In genomic region chr1:53688703-53689102, GRCh38 we compare ENCODE assay signal across 17 cellular contexts. TPM values are rescaled to one million over a fixed set of nuclear protein-coding genes. Genes with fewer than 3 reads are reported as not detected.
A peak's percentile ranks its signal among the peaks of the same experiment; 100 is the strongest.
DNase-seq lines count a peak whose midpoint lies in the region; ATAC-seq and TF ChIP-seq lines count a peak whose summit lies in the region.
"Had no signal": no experiment of that assay in that cellular context is flagged by ENCODE, and none has a peak within 500 bp of the region (broad histone marks: within the 10 kb centered on the region; RNA-seq: fewer than 3 reads in every experiment).

No MANE protein-coding gene starts in this region.

- no peak overlapping the region for H3K4me3 Mint-ChIP-seq in activated CD4-positive, alpha-beta T cell treated with anti-CD3 and anti-CD28 coated beads for 36 hours
- no peak overlapping the region for H3K4me3 Mint-ChIP-seq in activated CD4-positive, alpha-beta T cell treated with anti-CD3 and anti-CD28 coated beads, Interleukin-2, amount 10 ng/mL, durations not matched to agents 24 days and 14 days
- H3K4me3 Mint-ChIP-seq: stimulated activated memory B cell treated with anti-CD40 and anti-IgM and Interleukin-4, amounts not matched to agents 10 μg/mL and 1 μg/mL and 100 μg/mL, for 72 hours; type B pancreatic cell had no signal

- no peaks in the 10 kb centered on the region for H3K4me1 Mint-ChIP-seq in activated CD4-positive, alpha-beta T cell treated with anti-CD3 and anti-CD28 coated beads for 36 hours
- H3K4me1 Mint-ChIP-seq in activated CD4-positive, alpha-beta T cell treated with anti-CD3 and anti-CD28 coated beads, Interleukin-2, amount 10 ng/mL, durations not matched to agents 24 days and 14 days = no peaks in the 10 kb centered on the region
- H3K4me1 Mint-ChIP-seq: stimulated activated memory B cell treated with anti-CD40 and anti-IgM and Interleukin-4, amounts not matched to agents 10 μg/mL and 1 μg/mL and 100 μg/mL, for 72 hours had no signal

- no peaks in the 10 kb centered on the region for H3K4me1 ChIP-seq in RWPE2 (ENCODE audit: insufficient read depth, poor library complexity, severe bottlenecking)
- H3K4me1 ChIP-seq: parathyroid adenoma had no signal

- peak; percentile 25 for TF ChIP-seq CTCF in RWPE2 (IDR thresholded peaks at IDR 0.05; ENCODE audit: poor library complexity, severe bottlenecking)

- no peak overlapping the region for H3K4me3 ChIP-seq in RWPE2 (ENCODE audit: severe bottlenecking)

- no peaks in the 10 kb centered on the region for H3K36me3 ChIP-seq in RWPE2 (ENCODE audit: low read depth)

- H3K9me3 Mint-ChIP-seq in activated CD4-positive, alpha-beta T cell treated with anti-CD3 and anti-CD28 coated beads for 36 hours (ENCODE audit: low read depth) = no peaks in the 10 kb centered on the region
- H3K9me3 Mint-ChIP-seq in activated CD4-positive, alpha-beta T cell treated with anti-CD3 and anti-CD28 coated beads, Interleukin-2, amount 10 ng/mL, durations not matched to agents 24 days and 14 days = no peaks in the 10 kb centered on the region
- H3K9me3 Mint-ChIP-seq: stimulated activated memory B cell treated with anti-CD40 and anti-IgM and Interleukin-4, amounts not matched to agents 10 μg/mL and 1 μg/mL and 100 μg/mL, for 72 hours; type B pancreatic cell had no signal

- H3K9me3 ChIP-seq in RWPE2 (ENCODE audit: severe bottlenecking) = no peaks in the 10 kb centered on the region

- intact Hi-C loops in activated CD4-positive, alpha-beta T cell treated with anti-CD3 and anti-CD28 coated beads for 36 hours (cut with DNase I, micrococcal nuclease) = no loop called here
- intact Hi-C loops in activated CD4-positive, alpha-beta T cell treated with anti-CD3 and anti-CD28 coated beads, Interleukin-2, amount 10 ng/mL, durations not matched to agents 24 days and 14 days (cut with micrococcal nuclease) = no loop called here

- CTCF ChIA-PET in activated CD4-positive, alpha-beta T cell treated with anti-CD3 and anti-CD28 coated beads for 36 hours (lab: Charles Lee) = interaction anchor here (0.7 kb wide), 1 partner anchor 240 kb away, joined by 3 read pairs; no protein-coding TSS in a partner anchor

- H3K27me3 ChIP-seq in RWPE2 (ENCODE audit: insufficient read depth, poor library complexity, severe bottlenecking) = peaks cover 3% of the 10 kb centered on the region

- POLR2A ChIA-PET in activated CD4-positive, alpha-beta T cell treated with anti-CD3 and anti-CD28 coated beads for 36 hours (lab: Charles Lee) = no interaction called here

- no peak for ATAC-seq in activated CD4-positive, alpha-beta T cell treated with anti-CD3 and anti-CD28 coated beads for 36 hours
- ATAC-seq in RWPE2 (ENCODE audit: low read depth) (no peak), GM21515 (IDR thresholded peaks at IDR 0.05; ENCODE audit: unreplicated experiment) (no peak), GM18520 (IDR thresholded peaks at IDR 0.05; ENCODE audit: unreplicated experiment) (no peak)
- ATAC-seq: Right ventricle myocardium inferior; stimulated activated memory B cell treated with anti-CD40 and anti-IgM and Interleukin-4, amounts not matched to agents 10 μg/mL and 1 μg/mL and 100 μg/mL, for 72 hours had no signal

- peak; percentile 31 for DNase-seq in activated CD4-positive, alpha-beta T cell treated with anti-CD3 and anti-CD28 coated beads for 36 hours
- no peak for DNase-seq in activated CD4-positive, alpha-beta T cell treated with anti-CD3 and anti-CD28 coated beads, Interleukin-2, amount 10 ng/mL, durations not matched to agents 24 days and 14 days
- peak; percentile 40 for DNase-seq in HuH-7.5 (ENCODE audit: low spot score)
- DNase-seq in RWPE2 (ENCODE audit: low spot score) = no peak
- peak; percentile 47 for DNase-seq in left kidney (ENCODE audit: low read depth, low spot score)
- DNase-seq in NCI-H1436 treated with DMSO at 0.1 percent for 48 hours (lab: John Stamatoyannopoulos, UW) = no peak
- DNase-seq: cerebellar nuclear complex, COR-L47, foreskin melanocyte, NCI-H2081, small intestine had no signal

- no peak overlapping the region for H3K27ac ChIP-seq in RWPE2 (ENCODE audit: poor library complexity, severe bottlenecking)
- H3K27ac ChIP-seq: parathyroid adenoma had no signal

- peaks cover 11% of the 10 kb centered on the region for H3K27me3 Mint-ChIP-seq in activated CD4-positive, alpha-beta T cell treated with anti-CD3 and anti-CD28 coated beads for 36 hours
- H3K27me3 Mint-ChIP-seq in activated CD4-positive, alpha-beta T cell treated with anti-CD3 and anti-CD28 coated beads, Interleukin-2, amount 10 ng/mL, durations not matched to agents 24 days and 14 days = peaks cover 14% of the 10 kb centered on the region

- no peaks in the 10 kb centered on the region for H3K36me3 Mint-ChIP-seq in activated CD4-positive, alpha-beta T cell treated with anti-CD3 and anti-CD28 coated beads for 36 hours (ENCODE audit: low read depth)
- no peaks in the 10 kb centered on the region for H3K36me3 Mint-ChIP-seq in activated CD4-positive, alpha-beta T cell treated with anti-CD3 and anti-CD28 coated beads, Interleukin-2, amount 10 ng/mL, durations not matched to agents 24 days and 14 days (ENCODE audit: low read depth)
- H3K36me3 Mint-ChIP-seq: stimulated activated memory B cell treated with anti-CD40 and anti-IgM and Interleukin-4, amounts not matched to agents 10 μg/mL and 1 μg/mL and 100 μg/mL, for 72 hours; type B pancreatic cell had no signal

- no peak overlapping the region for H3K27ac Mint-ChIP-seq in activated CD4-positive, alpha-beta T cell treated with anti-CD3 and anti-CD28 coated beads for 36 hours
- no peak overlapping the region for H3K27ac Mint-ChIP-seq in activated CD4-positive, alpha-beta T cell treated with anti-CD3 and anti-CD28 coated beads, Interleukin-2, amount 10 ng/mL, durations not matched to agents 24 days and 14 days
- H3K27ac Mint-ChIP-seq: stimulated activated memory B cell treated with anti-CD40 and anti-IgM and Interleukin-4, amounts not matched to agents 10 μg/mL and 1 μg/mL and 100 μg/mL, for 72 hours; type B pancreatic cell had no signal

RNA-seq across cellular contexts. Expression of gene GLIS1, which starts 50.3 kb away (rescaled TPM):
- total RNA-seq in activated CD4-positive, alpha-beta T cell treated with anti-CD3 and anti-CD28 coated beads for 36 hours = not detected
- not detected in 2 replicates for total RNA-seq in activated CD4-positive, alpha-beta T cell treated with anti-CD3 and anti-CD28 coated beads, Interleukin-2, amount 10 ng/mL, durations not matched to agents 24 days and 14 days
- total RNA-seq: Right ventricle myocardium inferior had no signal

Comparison
In these comparisons a context has a peak if more than half of its experiments do, and no peak if none do; other contexts are left out.
1. DNase-seq: peak in activated CD4-positive, alpha-beta T cell treated with anti-CD3 and anti-CD28 coated beads for 36 hours (single experiment), HuH-7.5 (single experiment) and left kidney (single experiment); none in activated CD4-positive, alpha-beta T cell treated with anti-CD3 and anti-CD28 coated beads, Interleukin-2, amount 10 ng/mL, durations not matched to agents 24 days and 14 days (single experiment), RWPE2 (single experiment) and NCI-H1436 treated with DMSO at 0.1 percent for 48 hours (single experiment).